ENCODE assay signal across 1 cellular context in the genomic region with DNA sequence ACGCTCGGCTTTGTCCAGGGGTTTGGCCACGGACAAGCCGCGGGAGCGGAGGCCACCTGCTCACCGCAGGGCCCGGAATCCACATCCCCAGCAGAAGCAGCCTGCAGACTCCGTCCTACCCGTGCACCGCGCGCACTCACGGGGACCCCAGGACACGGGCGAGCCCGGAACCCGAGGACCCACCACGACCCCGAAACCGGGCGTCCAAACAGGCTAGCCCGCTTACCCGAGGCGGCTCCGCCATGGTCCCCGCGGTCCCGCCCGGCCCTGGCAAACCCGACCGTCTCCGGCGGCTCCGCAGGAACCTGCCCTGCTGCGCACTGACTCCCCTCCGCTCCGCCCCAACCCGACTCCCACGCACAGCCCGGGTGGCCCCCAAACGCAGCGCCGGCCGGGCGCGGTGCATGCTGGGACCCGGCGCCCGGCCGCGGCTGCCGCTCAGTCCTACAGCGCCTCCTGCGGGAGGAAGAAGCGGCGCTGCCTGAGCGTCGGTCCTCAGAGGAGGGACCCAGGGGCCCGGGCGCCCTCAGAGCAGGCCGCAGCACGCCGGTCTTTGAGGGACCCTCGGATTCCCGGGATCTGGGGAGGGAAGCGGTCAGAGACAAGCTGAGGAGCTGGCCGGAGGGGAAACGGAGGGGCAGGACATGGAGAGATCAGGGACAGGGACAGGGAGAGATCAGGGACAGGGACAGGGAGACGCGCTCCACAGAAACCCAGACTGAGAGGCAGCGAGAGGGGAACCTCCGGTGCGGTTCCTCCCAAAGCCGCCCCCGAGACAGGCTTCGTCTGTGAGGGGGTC.
TF ChIP-seq lines count a peak whose summit lies in the region.

Gene ZNF786, minus strand, starts transcription at position 322 of the 799 bp plus-strand sequence. Its CDS starts 78 bp downstream, at position 244.

TF ChIP-seq in HepG2, 621 proteins besides CTCF, POLR2A, EP300 and RAD21 (continued from another document and continues in another):
- TF ChIP-seq ZBED4 (CRISPR knock-in tag; IDR thresholded peaks at IDR 0.05; ENCODE audit: borderline replicate concordance) (peak; percentile 86; the same call in 1 of the 2 replicates), MYC (CRISPR knock-in tag; IDR thresholded peaks at IDR 0.05; ENCODE audit: borderline replicate concordance) (peak; percentile 74), SATB2 (CRISPR knock-in tag; IDR thresholded peaks at IDR 0.05) (no peak), ZNF746 (CRISPR knock-in tag; IDR thresholded peaks at IDR 0.05) (peak; percentile 70; the same call in 1 of the 2 replicates), LBX2 (CRISPR knock-in tag; IDR thresholded peaks at IDR 0.05; ENCODE audit: borderline replicate concordance) (peak; percentile 78; the same call in 1 of the 2 replicates), SP5 (CRISPR knock-in tag; IDR thresholded peaks at IDR 0.05; ENCODE audit: borderline replicate concordance, low read depth) (no peak), BHLHE40 (IDR thresholded peaks at IDR 0.05; ENCODE audit: low read length) (peak; percentile 19; the same call in 1 of the 2 replicates), PRDM10 (CRISPR knock-in tag; IDR thresholded peaks at IDR 0.05; ENCODE audit: low read depth) (no peak)
- TF ChIP-seq, protein P1, sequence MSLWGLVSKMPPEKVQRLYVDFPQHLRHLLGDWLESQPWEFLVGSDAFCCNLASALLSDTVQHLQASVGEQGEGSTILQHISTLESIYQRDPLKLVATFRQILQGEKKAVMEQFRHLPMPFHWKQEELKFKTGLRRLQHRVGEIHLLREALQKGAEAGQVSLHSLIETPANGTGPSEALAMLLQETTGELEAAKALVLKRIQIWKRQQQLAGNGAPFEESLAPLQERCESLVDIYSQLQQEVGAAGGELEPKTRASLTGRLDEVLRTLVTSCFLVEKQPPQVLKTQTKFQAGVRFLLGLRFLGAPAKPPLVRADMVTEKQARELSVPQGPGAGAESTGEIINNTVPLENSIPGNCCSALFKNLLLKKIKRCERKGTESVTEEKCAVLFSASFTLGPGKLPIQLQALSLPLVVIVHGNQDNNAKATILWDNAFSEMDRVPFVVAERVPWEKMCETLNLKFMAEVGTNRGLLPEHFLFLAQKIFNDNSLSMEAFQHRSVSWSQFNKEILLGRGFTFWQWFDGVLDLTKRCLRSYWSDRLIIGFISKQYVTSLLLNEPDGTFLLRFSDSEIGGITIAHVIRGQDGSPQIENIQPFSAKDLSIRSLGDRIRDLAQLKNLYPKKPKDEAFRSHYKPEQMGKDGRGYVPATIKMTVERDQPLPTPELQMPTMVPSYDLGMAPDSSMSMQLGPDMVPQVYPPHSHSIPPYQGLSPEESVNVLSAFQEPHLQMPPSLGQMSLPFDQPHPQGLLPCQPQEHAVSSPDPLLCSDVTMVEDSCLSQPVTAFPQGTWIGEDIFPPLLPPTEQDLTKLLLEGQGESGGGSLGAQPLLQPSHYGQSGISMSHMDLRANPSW (CRISPR knock-in tag; IDR thresholded peaks at IDR 0.05; ENCODE audit: borderline replicate concordance), result 0 out of 2 replicates have a peak, but pooled peaks have one; percentile 55
- TF ChIP-seq, protein P2, sequence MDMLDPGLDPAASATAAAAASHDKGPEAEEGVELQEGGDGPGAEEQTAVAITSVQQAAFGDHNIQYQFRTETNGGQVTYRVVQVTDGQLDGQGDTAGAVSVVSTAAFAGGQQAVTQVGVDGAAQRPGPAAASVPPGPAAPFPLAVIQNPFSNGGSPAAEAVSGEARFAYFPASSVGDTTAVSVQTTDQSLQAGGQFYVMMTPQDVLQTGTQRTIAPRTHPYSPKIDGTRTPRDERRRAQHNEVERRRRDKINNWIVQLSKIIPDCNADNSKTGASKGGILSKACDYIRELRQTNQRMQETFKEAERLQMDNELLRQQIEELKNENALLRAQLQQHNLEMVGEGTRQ (IDR thresholded peaks at IDR 0.05; ENCODE audit: low read depth, low read length), result no peak
- TF ChIP-seq, protein P2 (CRISPR knock-in tag; IDR thresholded peaks at IDR 0.05; ENCODE audit: borderline replicate concordance), result no peak
- TF ChIP-seq, protein P3, sequence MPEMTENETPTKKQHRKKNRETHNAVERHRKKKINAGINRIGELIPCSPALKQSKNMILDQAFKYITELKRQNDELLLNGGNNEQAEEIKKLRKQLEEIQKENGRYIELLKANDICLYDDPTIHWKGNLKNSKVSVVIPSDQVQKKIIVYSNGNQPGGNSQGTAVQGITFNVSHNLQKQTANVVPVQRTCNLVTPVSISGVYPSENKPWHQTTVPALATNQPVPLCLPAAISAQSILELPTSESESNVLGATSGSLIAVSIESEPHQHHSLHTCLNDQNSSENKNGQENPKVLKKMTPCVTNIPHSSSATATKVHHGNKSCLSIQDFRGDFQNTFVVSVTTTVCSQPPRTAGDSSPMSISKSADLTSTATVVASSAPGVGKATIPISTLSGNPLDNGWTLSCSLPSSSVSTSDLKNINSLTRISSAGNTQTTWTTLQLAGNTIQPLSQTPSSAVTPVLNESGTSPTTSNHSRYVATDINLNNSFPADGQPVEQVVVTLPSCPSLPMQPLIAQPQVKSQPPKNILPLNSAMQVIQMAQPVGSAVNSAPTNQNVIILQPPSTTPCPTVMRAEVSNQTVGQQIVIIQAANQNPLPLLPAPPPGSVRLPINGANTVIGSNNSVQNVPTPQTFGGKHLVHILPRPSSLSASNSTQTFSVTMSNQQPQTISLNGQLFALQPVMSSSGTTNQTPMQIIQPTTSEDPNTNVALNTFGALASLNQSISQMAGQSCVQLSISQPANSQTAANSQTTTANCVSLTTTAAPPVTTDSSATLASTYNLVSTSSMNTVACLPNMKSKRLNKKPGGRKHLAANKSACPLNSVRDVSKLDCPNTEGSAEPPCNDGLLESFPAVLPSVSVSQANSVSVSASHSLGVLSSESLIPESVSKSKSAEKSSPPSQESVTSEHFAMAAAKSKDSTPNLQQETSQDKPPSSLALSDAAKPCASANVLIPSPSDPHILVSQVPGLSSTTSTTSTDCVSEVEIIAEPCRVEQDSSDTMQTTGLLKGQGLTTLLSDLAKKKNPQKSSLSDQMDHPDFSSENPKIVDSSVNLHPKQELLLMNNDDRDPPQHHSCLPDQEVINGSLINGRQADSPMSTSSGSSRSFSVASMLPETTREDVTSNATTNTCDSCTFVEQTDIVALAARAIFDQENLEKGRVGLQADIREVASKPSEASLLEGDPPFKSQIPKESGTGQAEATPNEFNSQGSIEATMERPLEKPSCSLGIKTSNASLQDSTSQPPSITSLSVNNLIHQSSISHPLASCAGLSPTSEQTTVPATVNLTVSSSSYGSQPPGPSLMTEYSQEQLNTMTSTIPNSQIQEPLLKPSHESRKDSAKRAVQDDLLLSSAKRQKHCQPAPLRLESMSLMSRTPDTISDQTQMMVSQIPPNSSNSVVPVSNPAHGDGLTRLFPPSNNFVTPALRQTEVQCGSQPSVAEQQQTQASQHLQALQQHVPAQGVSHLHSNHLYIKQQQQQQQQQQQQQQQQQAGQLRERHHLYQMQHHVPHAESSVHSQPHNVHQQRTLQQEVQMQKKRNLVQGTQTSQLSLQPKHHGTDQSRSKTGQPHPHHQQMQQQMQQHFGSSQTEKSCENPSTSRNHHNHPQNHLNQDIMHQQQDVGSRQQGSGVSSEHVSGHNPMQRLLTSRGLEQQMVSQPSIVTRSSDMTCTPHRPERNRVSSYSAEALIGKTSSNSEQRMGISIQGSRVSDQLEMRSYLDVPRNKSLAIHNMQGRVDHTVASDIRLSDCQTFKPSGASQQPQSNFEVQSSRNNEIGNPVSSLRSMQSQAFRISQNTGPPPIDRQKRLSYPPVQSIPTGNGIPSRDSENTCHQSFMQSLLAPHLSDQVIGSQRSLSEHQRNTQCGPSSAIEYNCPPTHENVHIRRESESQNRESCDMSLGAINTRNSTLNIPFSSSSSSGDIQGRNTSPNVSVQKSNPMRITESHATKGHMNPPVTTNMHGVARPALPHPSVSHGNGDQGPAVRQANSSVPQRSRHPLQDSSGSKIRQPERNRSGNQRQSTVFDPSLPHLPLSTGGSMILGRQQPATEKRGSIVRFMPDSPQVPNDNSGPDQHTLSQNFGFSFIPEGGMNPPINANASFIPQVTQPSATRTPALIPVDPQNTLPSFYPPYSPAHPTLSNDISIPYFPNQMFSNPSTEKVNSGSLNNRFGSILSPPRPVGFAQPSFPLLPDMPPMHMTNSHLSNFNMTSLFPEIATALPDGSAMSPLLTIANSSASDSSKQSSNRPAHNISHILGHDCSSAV (CRISPR knock-in tag; IDR thresholded peaks at IDR 0.05; ENCODE audit: borderline replicate concordance), result 0 out of 2 replicates have a peak, but pooled peaks have one; percentile 84
- TF ChIP-seq, protein P4, sequence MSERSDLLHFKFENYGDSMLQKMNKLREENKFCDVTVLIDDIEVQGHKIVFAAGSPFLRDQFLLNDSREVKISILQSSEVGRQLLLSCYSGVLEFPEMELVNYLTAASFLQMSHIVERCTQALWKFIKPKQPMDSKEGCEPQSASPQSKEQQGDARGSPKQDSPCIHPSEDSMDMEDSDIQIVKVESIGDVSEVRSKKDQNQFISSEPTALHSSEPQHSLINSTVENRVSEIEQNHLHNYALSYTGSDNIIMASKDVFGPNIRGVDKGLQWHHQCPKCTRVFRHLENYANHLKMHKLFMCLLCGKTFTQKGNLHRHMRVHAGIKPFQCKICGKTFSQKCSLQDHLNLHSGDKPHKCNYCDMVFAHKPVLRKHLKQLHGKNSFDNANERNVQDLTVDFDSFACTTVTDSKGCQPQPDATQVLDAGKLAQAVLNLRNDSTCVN (CRISPR knock-in tag; IDR thresholded peaks at IDR 0.05; ENCODE audit: borderline replicate concordance), result 0 out of 2 replicates have a peak, but pooled peaks have one; percentile 18
